In the genomic region with DNA sequence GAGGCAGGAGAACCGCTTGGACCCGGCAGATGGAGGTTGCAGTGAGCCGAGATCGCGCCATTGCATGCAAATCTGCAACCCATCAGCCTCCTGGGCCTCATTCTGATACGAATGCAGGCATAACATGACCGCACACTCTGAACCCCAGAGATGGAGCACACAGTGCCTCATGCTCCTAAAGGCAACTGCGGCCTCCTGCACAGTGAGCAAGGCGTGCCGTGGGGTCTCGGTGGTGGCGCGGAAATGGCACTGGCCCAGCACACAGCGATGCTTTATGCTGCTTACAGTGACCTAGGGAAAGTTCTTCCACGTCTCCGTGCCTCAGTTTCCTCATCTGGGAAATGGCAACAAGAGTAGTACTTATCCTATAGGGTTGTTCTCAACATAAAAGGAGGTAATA, we compare ENCODE assay signal across 10 cellular contexts. TPM values are rescaled to one million over a fixed set of nuclear protein-coding genes. Genes with fewer than 3 reads are reported as not detected.
DNase-seq lines count a peak whose midpoint lies in the region; ATAC-seq and TF ChIP-seq lines count a peak whose summit lies in the region.
"Had no signal": no experiment of that assay in that cellular context is flagged by ENCODE, and none has a peak within 500 bp of the region (broad histone marks: within the 10 kb centered on the region; RNA-seq: fewer than 3 reads in every experiment).

No MANE protein-coding gene starts in this region.

- H3K4me3 ChIP-seq in breast epithelium (no peak overlapping the region), Karpas-422 (ENCODE audit: low read length) (peak overlapping the region; percentile 30; the same call in 1 of the 2 replicates), dorsolateral prefrontal cortex (peak overlapping the region in 2 of 59 donors; percentile 87 to 92), tibial nerve (no peak overlapping the region)

- TF ChIP-seq POLR2A in breast epithelium (IDR thresholded peaks at IDR 0.05) (no peak), tibial nerve (IDR thresholded peaks at IDR 0.05) (no peak)

- POLR2A ChIA-PET in MCF 10A (lab: Yijun Ruan, JAX) = interaction anchor here (0.8 to 4.9 kb wide), 5 partner anchors 10 to 108 kb away, joined by 3 to 126 read pairs (median 3); partner anchors contain the start of gene POP4
- POLR2A ChIA-PET in HEK293T (lab: Yijun Ruan, JAX) = interaction anchor here (1.0 to 4.8 kb wide), 5 partner anchors 13 to 111 kb away, joined by 3 to 34 read pairs (median 5); partner anchors contain the start of gene POP4

- no peak for TF ChIP-seq CTCF in MCF 10A (IDR thresholded peaks at IDR 0.05; ENCODE audit: unreplicated experiment)
- no peak for TF ChIP-seq CTCF in breast epithelium (IDR thresholded peaks at IDR 0.05)
- no peak for TF ChIP-seq CTCF in dorsolateral prefrontal cortex (IDR thresholded peaks at IDR 0.05 in 54 of 56, conservative IDR thresholded peaks at IDR 0.05 in 2 of 56; ENCODE audit: low read depth in 1 of 56, partially characterized antibody in 56 of 56)
- no peak for TF ChIP-seq CTCF in tibial nerve (IDR thresholded peaks at IDR 0.05)

- H3K27me3 Mint-ChIP-seq in MCF 10A (ENCODE audit: insufficient read depth, unreplicated experiment) = no peaks in the 10 kb centered on the region

- H3K36me3 Mint-ChIP-seq in MCF 10A (ENCODE audit: insufficient read depth, unreplicated experiment) = no peaks in the 10 kb centered on the region

- H3K9me3 ChIP-seq in breast epithelium (no peaks in the 10 kb centered on the region), Karpas-422 (ENCODE audit: low read length) (no peaks in the 10 kb centered on the region), tibial nerve (no peaks in the 10 kb centered on the region)

- peaks cover 0 to 14% of the 10 kb centered on the region in 2 donors for H3K4me1 ChIP-seq in breast epithelium
- peaks cover 28% of the 10 kb centered on the region for H3K4me1 ChIP-seq in Karpas-422 (ENCODE audit: low read length)
- H3K4me1 ChIP-seq in tibial nerve = peaks cover 0 to 48% (median 23%) of the 10 kb centered on the region in 4 donors

- intact Hi-C loops in MCF 10A (cut with micrococcal nuclease) = loop anchor here (2.0 to 10.0 kb wide), 2 partner anchors 52 to 502 kb away; partner anchors contain the start of genes PLEKHF1 and UQCRFS1
- intact Hi-C loops in breast epithelium (cut with DNase I; ENCODE audit: low total_unique reads) = no loop called here
- intact Hi-C loops in dorsolateral prefrontal cortex (cut with DNase I) = loop anchor here in 1 of 2 donors (2.0 to 10.0 kb wide), 3 partner anchors 50 to 182 kb away; partner anchors contain the start of gene PLEKHF1

- no peaks in the 10 kb centered on the region for H3K9me2 ChIP-seq in Karpas-422 (replicated peaks; ENCODE audit: insufficient read depth, low read length)

- DNase-seq in MCF 10A (ENCODE audit: unreplicated experiment) (no peak), breast epithelium (ENCODE audit: low spot score in 2 of 2) (no peak), Karpas-422 (no peak), dorsolateral prefrontal cortex (no peak), tibial nerve (ENCODE audit: low spot score in 2 of 2) (no peak), HEK293T (ENCODE audit: extremely low spot score) (no peak), kidney tubule cell (ENCODE audit: low spot score) (no peak)

- BruUV-seq in MCF 10A (replicated peaks; lab: Mats Ljungman, UMichigan) = no TSS peak

- no peaks in the 10 kb centered on the region for H4K20me1 ChIP-seq in Karpas-422 (ENCODE audit: insufficient read depth, low read depth, low read length)

- H2AFZ ChIP-seq in Karpas-422 (ENCODE audit: low read length) = no peak overlapping the region

- ATAC-seq in GM21737 (IDR thresholded peaks at IDR 0.05; ENCODE audit: unreplicated experiment) = no peak

- peak overlapping the region; percentile 56 for H3K9ac ChIP-seq in Karpas-422 (ENCODE audit: low read length)

- H3K27me3 ChIP-seq in breast epithelium (no peaks in the 10 kb centered on the region), Karpas-422 (ENCODE audit: low read length) (no peaks in the 10 kb centered on the region), dorsolateral prefrontal cortex (no peaks in the 10 kb centered on the region), tibial nerve (no peaks in the 10 kb centered on the region)

- WGBS in tibial nerve, 2 donors = 79 to 81% methylated on average over 16 of the region's 16 CpGs

- no peak for TF ChIP-seq EP300 in tibial nerve (IDR thresholded peaks at IDR 0.05)

- H3K9me3 Mint-ChIP-seq in MCF 10A (ENCODE audit: unreplicated experiment) = no peaks in the 10 kb centered on the region

- H3K4me2 ChIP-seq in Karpas-422 (ENCODE audit: low read depth, low read length, poor library complexity, severe bottlenecking) = peak overlapping the region; percentile 98

- CTCF ChIA-PET in MCF 10A (lab: Yijun Ruan, JAX) = interaction anchor here (0.5 to 12.1 kb wide), 46 partner anchors 10 to 935 kb away, joined by 3 to 398 read pairs (median 5); partner anchors contain the start of genes PLEKHF1, POP4 and URI1
- CTCF ChIA-PET in HEK293T (lab: Yijun Ruan, JAX) = interaction anchor here (0.6 to 2.5 kb wide), 16 partner anchors 8 to 152 kb away, joined by 3 to 22 read pairs (median 4); partner anchors contain the start of gene POP4

- peaks cover 16% of the 10 kb centered on the region for H3K4me1 Mint-ChIP-seq in MCF 10A (ENCODE audit: insufficient read depth, unreplicated experiment)

- H3K27ac ChIP-seq in breast epithelium (no peak overlapping the region), Karpas-422 (ENCODE audit: low read length) (no peak overlapping the region), dorsolateral prefrontal cortex (peak overlapping the region in 48 of 59 donors; percentile 25 to 97 (median 90)), tibial nerve (peak overlapping the region in 3 of 4 donors; percentile 95 to 99 (median 97))
- H3K27ac ChIP-seq: SK-N-MC had no signal

- no peak overlapping the region for H3K4me3 Mint-ChIP-seq in MCF 10A (ENCODE audit: unreplicated experiment)

- peaks cover 39% of the 10 kb centered on the region for H3K79me2 ChIP-seq in Karpas-422 (ENCODE audit: low read length)

- peak overlapping the region; percentile 97 for H3K27ac Mint-ChIP-seq in MCF 10A (ENCODE audit: low read depth, unreplicated experiment)

- H3K36me3 ChIP-seq in breast epithelium = no peaks in the 10 kb centered on the region
- no peaks in the 10 kb centered on the region for H3K36me3 ChIP-seq in Karpas-422 (ENCODE audit: insufficient read depth, low read length)
- H3K36me3 ChIP-seq in tibial nerve = no peaks in the 10 kb centered on the region

TF ChIP-seq in HEK293T, 16 proteins besides CTCF, POLR2A, EP300 and RAD21:
- TF ChIP-seq, protein P1, sequence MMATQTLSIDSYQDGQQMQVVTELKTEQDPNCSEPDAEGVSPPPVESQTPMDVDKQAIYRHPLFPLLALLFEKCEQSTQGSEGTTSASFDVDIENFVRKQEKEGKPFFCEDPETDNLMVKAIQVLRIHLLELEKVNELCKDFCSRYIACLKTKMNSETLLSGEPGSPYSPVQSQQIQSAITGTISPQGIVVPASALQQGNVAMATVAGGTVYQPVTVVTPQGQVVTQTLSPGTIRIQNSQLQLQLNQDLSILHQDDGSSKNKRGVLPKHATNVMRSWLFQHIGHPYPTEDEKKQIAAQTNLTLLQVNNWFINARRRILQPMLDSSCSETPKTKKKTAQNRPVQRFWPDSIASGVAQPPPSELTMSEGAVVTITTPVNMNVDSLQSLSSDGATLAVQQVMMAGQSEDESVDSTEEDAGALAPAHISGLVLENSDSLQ (IDR thresholded peaks at IDR 0.05) = no peak
- TF ChIP-seq L3MBTL2 (conservative IDR thresholded peaks at IDR 0.05) = no peak
- no peak for TF ChIP-seq ELF4 (IDR thresholded peaks at IDR 0.05)
- no peak for TF ChIP-seq HDGF (IDR thresholded peaks at IDR 0.05; ENCODE audit: borderline replicate concordance)
- TF ChIP-seq NFRKB (IDR thresholded peaks at IDR 0.05) = no peak
- TF ChIP-seq ZNF384 (IDR thresholded peaks at IDR 0.05) = no peak
- no peak for TF ChIP-seq BHLHE40 (IDR thresholded peaks at IDR 0.05; ENCODE audit: borderline replicate concordance)
- TF ChIP-seq FOXK2 (IDR thresholded peaks at IDR 0.05) = no peak
- no peak for TF ChIP-seq FOXA1 (IDR thresholded peaks at IDR 0.05)
TF ChIP-seq in HEK293T: peak in this region for 0.

RNA-seq across cellular contexts. Expression of gene C19orf12, which starts 2.0 kb away (rescaled TPM):
- total RNA-seq in MCF 10A (2022) (20.2 and 21.6 TPM in 2 replicates), breast epithelium (100 to 1,000 TPM in 1 of 3 donors, 10 to 100 TPM in 2; 42.7 to 230 (median 53.7) TPM), dorsolateral prefrontal cortex (10 to 100 TPM; 35.8 to 75.4 (median 58.2) TPM), tibial nerve (10 to 100 TPM; 52.5 to 71.6 (median 56.7) TPM)
- total RNA-seq in Karpas-422 (2014; rRNA removed; shearing (Covaris generic); ENCODE audit: low replicate concordance) = 11.8 and 23.4 TPM in 2 replicates

RNA-seq across cellular contexts. Expression of gene PLEKHF1, which starts 51.8 kb away (rescaled TPM):
- 2.9 and 9.6 TPM in 2 replicates for total RNA-seq in MCF 10A (2022)
- total RNA-seq in breast epithelium = 10 to 100 TPM; 29.8 to 71.4 (median 58.7) TPM
- 0.54 TPM in 1 of 2 replicates, not detected in the other for total RNA-seq in Karpas-422 (2014; rRNA removed; shearing (Covaris generic); ENCODE audit: low replicate concordance)
- total RNA-seq in dorsolateral prefrontal cortex = 10 to 100 TPM in 32 of 120 experiments, 1 to 10 TPM in 88; 3.7 to 27.9 (median 8.5) TPM
- total RNA-seq in tibial nerve = 100 to 1,000 TPM in 2 of 4 donors, 10 to 100 TPM in 2; 52.2 to 119 (median 89.0) TPM
- total RNA-seq: A673 had no signal

Comparison
In these comparisons a context has a peak if more than half of its experiments do, and no peak if none do; other contexts are left out.
1. H3K27ac ChIP-seq: peak in dorsolateral prefrontal cortex (48 of 59) and tibial nerve (3 of 4); none in breast epithelium (0 of 2) and Karpas-422 (single experiment).